25 cellular contexts compared by ENCODE assay signal in genomic region chr2:201558232-201558631, GRCh38.
"Had no signal": no experiment of that assay in that cellular context is flagged by ENCODE, and none has a peak within 500 bp of the region (broad histone marks: within the 10 kb centered on the region; RNA-seq: fewer than 3 reads in every experiment).

No MANE protein-coding gene starts in this region.

- H3K27me3 Mint-ChIP-seq: natural killer cell treated with Interleukin-12 subunit alpha and Interleukin-12 subunit beta and Interleukin-15 and Interleukin-18, amount 100 ng/mL, for 72 hours; type B pancreatic cell had no signal

- H3K27ac ChIP-seq: coronary artery, gastroesophageal sphincter, left ventricle myocardium inferior, neutrophil, parathyroid adenoma, sigmoid colon, testis, VCaP had no signal

- DNase-seq: activated CD4-positive, alpha-beta T cell treated with anti-CD3 and anti-CD28 coated beads, Interleukin-2, amount 50 U/mL, for 1 hour; activated CD4-positive, CD25-positive, alpha-beta regulatory T cell treated with anti-CD3 and anti-CD28 coated beads, Interleukin-2, amount 50 U/mL, for 72 hours; activated CD8-positive, alpha-beta T cell treated with anti-CD3 and anti-CD28 coated beads, Interleukin-2, amount 10 ng/mL, durations not matched to agents 7 days and 5 days; activated gamma-delta T cell; activated naive CD4-positive, alpha-beta T cell treated with anti-CD3 and anti-CD28 coated beads, Interleukin-2, amount 50 U/mL, for 16 hours; activated naive CD8-positive, alpha-beta T cell treated with anti-CD3 and anti-CD28 coated beads, Interleukin-2, amount 50 U/mL, for 24 hours; cerebellar nuclear complex; head of caudate nucleus; kidney; left ventricle myocardium inferior; mammary epithelial cell; midbrain; sigmoid colon; stimulated activated CD4-positive, alpha-beta T cell treated with anti-CD3 and anti-CD28 coated beads, Interleukin-15, amount 100 ng/mL, for 24 hours; stimulated activated naive CD4-positive, alpha-beta T cell; testis had no signal

- ATAC-seq: activated CD8-positive, alpha-beta T cell treated with anti-CD3 and anti-CD28 coated beads, Interleukin-2, amount 10 ng/mL, durations not matched to agents 7 days and 5 days; gastroesophageal sphincter had no signal

- H3K27me3 ChIP-seq: gastroesophageal sphincter, neutrophil, sigmoid colon, testis had no signal

- H3K9me3 Mint-ChIP-seq: activated naive CD8-positive, alpha-beta T cell treated with anti-CD3 and anti-CD28 coated beads, Interleukin-2, amount 50 U/mL, for 24 hours; activated T-helper 1 cell treated with anti-CD3 and anti-CD28 coated beads, Interleukin-12 subunit alpha, Interleukin-12 subunit beta, Interleukin-2, Interleukin-4 antibody, amounts not matched to agents 30 ng/mL and 10 ng/mL and 1 ng/mL, durations not matched to agents 14 hours and 24 hours and 36 hours; natural killer cell treated with Interleukin-12 subunit alpha and Interleukin-12 subunit beta and Interleukin-15 and Interleukin-18, amount 100 ng/mL, for 72 hours had no signal

- H3K4me1 ChIP-seq: gastroesophageal sphincter, left ventricle myocardium inferior, parathyroid adenoma, sigmoid colon, testis had no signal

- H3K9me3 ChIP-seq: gastroesophageal sphincter, left ventricle myocardium inferior, neutrophil, sigmoid colon, testis had no signal

- H3K36me3 Mint-ChIP-seq: natural killer cell treated with Interleukin-12 subunit alpha and Interleukin-12 subunit beta and Interleukin-15 and Interleukin-18, amount 100 ng/mL, for 72 hours; type B pancreatic cell had no signal

- H2AFZ ChIP-seq: parathyroid adenoma had no signal

- H3K4me1 Mint-ChIP-seq: activated naive CD8-positive, alpha-beta T cell treated with anti-CD3 and anti-CD28 coated beads, Interleukin-2, amount 50 U/mL, for 24 hours had no signal

- H3K4me3 ChIP-seq: coronary artery, gastroesophageal sphincter, left ventricle myocardium inferior, sigmoid colon, smooth muscle cell, testis had no signal

- H3K4me2 ChIP-seq: smooth muscle cell had no signal

- H3K4me3 Mint-ChIP-seq: activated CD8-positive, alpha-beta T cell treated with anti-CD3 and anti-CD28 coated beads, Interleukin-2, amount 10 ng/mL, durations not matched to agents 7 days and 5 days; activated naive CD8-positive, alpha-beta T cell treated with anti-CD3 and anti-CD28 coated beads, Interleukin-2, amount 50 U/mL, for 24 hours; activated T-helper 1 cell treated with anti-CD3 and anti-CD28 coated beads, Interleukin-12 subunit alpha, Interleukin-12 subunit beta, Interleukin-2, Interleukin-4 antibody, amounts not matched to agents 30 ng/mL and 10 ng/mL and 1 ng/mL, durations not matched to agents 14 hours and 24 hours and 36 hours; natural killer cell treated with Interleukin-12 subunit alpha and Interleukin-12 subunit beta and Interleukin-15 and Interleukin-18, amount 100 ng/mL, for 72 hours; type B pancreatic cell had no signal

- H3K9ac ChIP-seq: parathyroid adenoma had no signal

- H3K79me2 ChIP-seq: parathyroid adenoma had no signal

- H3K36me3 ChIP-seq: gastroesophageal sphincter, left ventricle myocardium inferior, neutrophil, sigmoid colon had no signal

- H3K27ac Mint-ChIP-seq: activated CD8-positive, alpha-beta T cell treated with anti-CD3 and anti-CD28 coated beads, Interleukin-2, amount 10 ng/mL, durations not matched to agents 7 days and 5 days; activated naive CD8-positive, alpha-beta T cell treated with anti-CD3 and anti-CD28 coated beads, Interleukin-2, amount 50 U/mL, for 24 hours; activated T-helper 1 cell treated with anti-CD3 and anti-CD28 coated beads, Interleukin-12 subunit alpha, Interleukin-12 subunit beta, Interleukin-2, Interleukin-4 antibody, amounts not matched to agents 30 ng/mL and 10 ng/mL and 1 ng/mL, durations not matched to agents 14 hours and 24 hours and 36 hours; natural killer cell treated with Interleukin-12 subunit alpha and Interleukin-12 subunit beta and Interleukin-15 and Interleukin-18, amount 100 ng/mL, for 72 hours; type B pancreatic cell had no signal
